22 cellular contexts compared by ENCODE assay signal in the genomic region with DNA sequence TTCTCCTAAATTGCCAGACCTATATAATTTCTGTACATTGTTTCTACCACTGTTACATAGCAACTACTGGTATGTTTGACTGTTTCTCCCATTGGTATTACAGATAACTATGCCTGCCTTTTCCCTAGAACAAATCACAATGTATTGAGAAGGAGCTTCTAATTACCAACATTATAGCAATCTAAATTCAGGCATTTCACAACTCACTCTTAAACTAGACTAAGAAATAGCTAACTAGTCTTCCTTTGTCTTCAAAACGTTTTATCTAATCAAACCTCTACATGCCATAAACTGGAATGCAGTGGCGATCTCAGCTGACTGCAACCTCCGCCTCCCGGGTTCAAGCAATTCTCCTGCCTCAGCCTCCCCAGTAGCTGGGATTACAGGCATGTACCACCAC. TPM values are rescaled to one million over a fixed set of nuclear protein-coding genes. Genes with fewer than 3 reads are reported as not detected.
DNase-seq lines count a peak whose midpoint lies in the region; ATAC-seq, FAIRE-seq and TF ChIP-seq lines count a peak whose summit lies in the region.
"Had no signal": no experiment of that assay in that cellular context is flagged by ENCODE, and none has a peak within 500 bp of the region (broad histone marks: within the 10 kb centered on the region; RNA-seq: fewer than 3 reads in every experiment).

No MANE protein-coding gene starts in this region.

- peaks cover 82% of the 10 kb centered on the region for H3K4me1 Mint-ChIP-seq in CD4-positive, alpha-beta T cell (ENCODE audit: low read depth)
- peaks cover 22% of the 10 kb centered on the region for H3K4me1 Mint-ChIP-seq in nephron progenitor cell

- H3K4me2 ChIP-seq in KMS-11: 0 out of 2 replicates have a peak overlapping the region, but pooled peaks have one; percentile 73
- no peak overlapping the region for H3K4me2 ChIP-seq in K562 (ENCODE audit: insufficient read depth, low read length)

- intact Hi-C loops in CD4-positive, alpha-beta T cell (cut with DNase I, micrococcal nuclease): no loop called here
- intact Hi-C loops in K562 (cut with micrococcal nuclease): no loop called here

- no peaks in the 10 kb centered on the region for H3K9me3 Mint-ChIP-seq in CD4-positive, alpha-beta T cell
- peaks cover 23% of the 10 kb centered on the region for H3K9me3 Mint-ChIP-seq in nephron progenitor cell
- H3K9me3 Mint-ChIP-seq: CD14-positive monocyte had no signal

- H3K27me3 ChIP-seq in CD4-positive, alpha-beta T cell (ENCODE audit: control insufficient read depth, insufficient read depth, low read length): no peaks in the 10 kb centered on the region
- H3K27me3 ChIP-seq in KMS-11 (ENCODE audit: insufficient read depth, low read depth) (no peaks in the 10 kb centered on the region), K562 (ENCODE audit: control insufficient read depth in 2 of 2, insufficient read depth in 2 of 2, low read length in 2 of 2) (no peaks in the 10 kb centered on the region)
- H3K27me3 ChIP-seq: vagina had no signal

- H3K4me3 ChIP-seq in KMS-11 (IDR thresholded peaks at IDR 0.05; ENCODE audit: insufficient read depth, low read depth, low read length) (no peak overlapping the region), K562 (no peak overlapping the region)
- H3K4me3 ChIP-seq: vagina had no signal

- no peak for DNase-seq in CD4-positive, alpha-beta T cell
- DNase-seq in K562 (ENCODE audit: extremely low read depth in 1 of 4, low spot score in 3 of 4) (no peak), nephron progenitor cell (no peak), substantia nigra (lab: John Stamatoyannopoulos, UW) (no peak), inferior parietal cortex (ENCODE audit: extremely low spot score) (no peak), NCI-H524 treated with DMSO at 0.1 percent for 48 hours (lab: John Stamatoyannopoulos, UW) (no peak)
- DNase-seq: activated CD4-positive, alpha-beta T cell treated with anti-CD3 and anti-CD28 coated beads, Interleukin-2, amount 50 U/mL, for 48 hours; activated gamma-delta T cell treated with Interleukin-2 at 50 U/mL for 16 hours; amniotic stem cell; cortex of kidney; EL; HCEC 1CT; NCI-H187 treated with DMSO at 0.1 percent for 48 hours; retina; small intestine; stimulated activated CD4-positive, alpha-beta T cell treated with anti-CD3 and anti-CD28 coated beads, Interleukin-1b, Interleukin-23, amount 100 ng/mL, for 48 hours; WERI-Rb-1 had no signal

- H2AFZ ChIP-seq in KMS-11 (ENCODE audit: low read depth): no peak overlapping the region
- no peak overlapping the region for H2AFZ ChIP-seq in K562 (ENCODE audit: low read depth, low read length)

- ATAC-seq in CD4-positive, alpha-beta T cell (ENCODE audit: poor library complexity): no peak
- ATAC-seq in K562: peak; percentile 11; the same call in 1 of the 3 replicates
- ATAC-seq: SK-N-SH treated with all-trans-retinoic acid at 6 μM for 48 hours had no signal

- H3K36me3 Mint-ChIP-seq in CD4-positive, alpha-beta T cell (ENCODE audit: low read depth): peaks cover 13% of the 10 kb centered on the region
- H3K36me3 Mint-ChIP-seq in nephron progenitor cell (ENCODE audit: low read depth): peaks cover 58% of the 10 kb centered on the region

- BruUV-seq in K562 (replicated peaks; lab: Mats Ljungman, UMichigan): no TSS peak

- H3K27ac ChIP-seq in CD4-positive, alpha-beta T cell (ENCODE audit: low read depth, low read length): no peak overlapping the region
- no peak overlapping the region for H3K27ac ChIP-seq in KMS-11
- H3K27ac ChIP-seq in K562 (ENCODE audit: extremely low read depth, low read depth, low read length): peak overlapping the region; percentile 32; the same call in 1 of the 3 replicates
- H3K27ac ChIP-seq in substantia nigra (ENCODE audit: low read depth, low read length, poor library complexity, severe bottlenecking): no peak overlapping the region
- H3K27ac ChIP-seq: vagina, WERI-Rb-1 had no signal

- in situ Hi-C loops in K562 (cut with MboI): no loop called here

- no peak for TF ChIP-seq CTCF in CD4-positive, alpha-beta T cell (IDR thresholded peaks at IDR 0.05)
- no peak for TF ChIP-seq CTCF in KMS-11 (conservative IDR thresholded peaks at IDR 0.05; ENCODE audit: low read depth, low read length)
- no peak for TF ChIP-seq CTCF in K562 (IDR thresholded peaks at IDR 0.05 in 2 of 3, conservative IDR thresholded peaks at IDR 0.05 in 1 of 3; ENCODE audit: insufficient read depth in 2 of 3, low read depth in 1 of 3, low read length in 3 of 3)
- TF ChIP-seq CTCF in nephron progenitor cell (IDR thresholded peaks at IDR 0.05): no peak

- no peak for TF ChIP-seq EP300 in K562 (IDR thresholded peaks at IDR 0.05; ENCODE audit: low read length)

- peak overlapping the region; percentile 40 for H3K27ac Mint-ChIP-seq in CD4-positive, alpha-beta T cell
- peak overlapping the region; percentile 95 for H3K27ac Mint-ChIP-seq in nephron progenitor cell

- H3K79me2 ChIP-seq in KMS-11 (ENCODE audit: insufficient read depth, low read depth) (peaks cover 72% of the 10 kb centered on the region), K562 (ENCODE audit: control insufficient read depth, insufficient read depth, low read length) (peaks cover 93% of the 10 kb centered on the region)

- no peaks in the 10 kb centered on the region for H3K9me3 ChIP-seq in CD4-positive, alpha-beta T cell (ENCODE audit: control insufficient read depth, low read length)
- H3K9me3 ChIP-seq in K562 (replicated peaks; ENCODE audit: control insufficient read depth, insufficient read depth, low read depth, low read length): no peaks in the 10 kb centered on the region
- H3K9me3 ChIP-seq: vagina had no signal

- no peak for FAIRE-seq in K562 (lab: Jason Lieb, UNC)
- FAIRE-seq: bronchial epithelial cell, small intestine had no signal

- POLR2A ChIA-PET in CD4-positive, alpha-beta T cell (lab: Charles Lee): interaction anchor here (1.1 kb wide), 1 partner anchor 18 kb away, joined by 4 read pairs; a partner anchor contains a TSS
- POLR2A ChIA-PET in K562 (lab: Yijun Ruan, JAX): interaction anchor here (0.8 kb wide), 1 partner anchor 11 kb away, joined by 4 read pairs; no protein-coding TSS in a partner anchor

- H3K4me3 Mint-ChIP-seq in CD4-positive, alpha-beta T cell: peak overlapping the region; percentile 10
- H3K4me3 Mint-ChIP-seq in nephron progenitor cell: no peak overlapping the region
- H3K4me3 Mint-ChIP-seq: CD14-positive monocyte had no signal

- H3K27me3 Mint-ChIP-seq in CD4-positive, alpha-beta T cell: no peaks in the 10 kb centered on the region
- no peaks in the 10 kb centered on the region for H3K27me3 Mint-ChIP-seq in nephron progenitor cell (ENCODE audit: low read depth, poor library complexity)

- H3K36me3 ChIP-seq in KMS-11 (ENCODE audit: insufficient read depth) (no peaks in the 10 kb centered on the region), K562 (ENCODE audit: control insufficient read depth, insufficient read depth, low read length) (peaks cover 20% of the 10 kb centered on the region; the same call in 2 of the 3 replicates)
- H3K36me3 ChIP-seq: vagina, WERI-Rb-1 had no signal

- TF ChIP-seq RAD21 in K562 (CRISPR knock-in tag; conservative IDR thresholded peaks at IDR 0.05 in 1 of 2, IDR thresholded peaks at IDR 0.05 in 1 of 2): no peak

- H4K20me1 ChIP-seq in KMS-11 (ENCODE audit: insufficient read depth) (peaks cover 46% of the 10 kb centered on the region), K562 (replicated peaks; ENCODE audit: control insufficient read depth, insufficient read depth, low read length) (no peaks in the 10 kb centered on the region)

- H3K4me1 ChIP-seq in KMS-11 (ENCODE audit: low read depth, poor library complexity, severe bottlenecking): peaks cover 78% of the 10 kb centered on the region
- peaks cover 4% of the 10 kb centered on the region in 2 experiments; a peak in 4 of 5 replicates for H3K4me1 ChIP-seq in K562 (replicated peaks in 1 of 2; ENCODE audit: control insufficient read depth in 2 of 2, insufficient read depth in 2 of 2, low read length in 2 of 2)

- H3K9ac ChIP-seq in KMS-11: no peak overlapping the region
- 0 out of 4 replicates have a peak overlapping the region, but pooled peaks of 1 of the 2 experiments have one; percentile 12 for H3K9ac ChIP-seq in K562 (ENCODE audit: insufficient read depth in 1 of 2, low read depth in 2 of 2, low read length in 2 of 2)

- 35% methylated on average over 4 of the region's 4 CpGs for WGBS in K562 (ENCODE audit: insufficient coverage, low coverage, missing lambda C conversion rate)

- no peak for TF ChIP-seq POLR2A in K562 (conservative IDR thresholded peaks at IDR 0.05)

- H3K9me1 ChIP-seq in K562 (ENCODE audit: control insufficient read depth, insufficient read depth, low read length): no peaks in the 10 kb centered on the region

- CTCF ChIA-PET in CD4-positive, alpha-beta T cell (lab: Charles Lee): no interaction called here
- CTCF ChIA-PET in K562 (lab: Yijun Ruan, JAX; ENCODE audit: low intra/inter-chr PET ratio): no interaction called here

TF ChIP-seq in K562, 482 proteins besides CTCF, POLR2A, EP300 and RAD21 (continues in another document):
- TF ChIP-seq FOXK2 (conservative IDR thresholded peaks at IDR 0.05 in 1 of 2, IDR thresholded peaks at IDR 0.05 in 1 of 2; ENCODE audit: low read depth in 2 of 2) (no peak), FOSL1 (tag; conservative IDR thresholded peaks at IDR 0.05) (no peak), ZNF232 (CRISPR knock-in tag; IDR thresholded peaks at IDR 0.05) (no peak), ZNF146 (CRISPR knock-in tag; IDR thresholded peaks at IDR 0.05; ENCODE audit: unreplicated experiment) (no peak), C11orf30 (IDR thresholded peaks at IDR 0.05; ENCODE audit: low read depth) (no peak), CHD2 (IDR thresholded peaks at IDR 0.05; ENCODE audit: low read depth, low read length) (no peak)

RNA-seq across cellular contexts. Expression of a gene that starts 18.2 kb away (rescaled TPM):
- 10 to 100 TPM; 67.3 to 68.0 TPM for total RNA-seq in CD4-positive, alpha-beta T cell
- 33.4 and 118 TPM in 2 replicates for total RNA-seq in K562 (2011; cell fraction: chromatin; rRNA removed; ENCODE audit: low replicate concordance)
- 15.3 and 21.4 TPM in 2 replicates for total RNA-seq in K562 (2011; cell fraction: nucleolus; rRNA removed)
- 51.2 and 76.0 TPM in 2 replicates for total RNA-seq in K562 (2011; cell fraction: nucleoplasm; rRNA removed)
- total RNA-seq in K562 (2014; rRNA removed): 17.3 and 18.8 TPM in 2 replicates
- 35.0 and 39.7 TPM in 2 replicates for total RNA-seq in K562 (2014; rRNA removed; fragmentation: Illumina TruSeq; extraction: Trizol)
- total RNA-seq in K562 (2015; rRNA removed; fragmentation: Illumina TruSeq; extraction: Trizol): 37.9 and 42.2 TPM in 2 replicates
- 30.2 and 31.7 TPM in 2 replicates for total RNA-seq in K562 (2021)
- 21.6 and 26.4 TPM in 2 replicates for polyA plus RNA-seq in K562 (2011; rRNA removed)
- 5.0 and 8.4 TPM in 2 replicates for polyA plus RNA-seq in K562 (2011; cell fraction: cytosol; rRNA removed)
- 47.1 and 53.8 TPM in 2 replicates for polyA plus RNA-seq in K562 (2011; cell fraction: nucleus; rRNA removed)
- polyA plus RNA-seq in K562 (2012): 15.4 and 18.7 TPM in 2 replicates
- polyA plus RNA-seq in K562 (2014; fragmentation: Illumina TruSeq; extraction: Trizol): 29.4 and 42.4 TPM in 2 replicates
- polyA plus RNA-seq in K562 (2014; fragmentation: Nextera tagmentation; extraction: Ambion mirVana): 10 to 100 TPM; 10.0 to 10.1 TPM
- 24.1 and 24.9 TPM in 2 replicates for polyA plus RNA-seq in K562 (2014; rRNA removed)
- polyA minus RNA-seq in K562 (2011; rRNA and poly(A)+ RNA removed): 24.0 and 29.6 TPM in 2 replicates
- polyA minus RNA-seq in K562 (2011; cell fraction: cytosol; rRNA and poly(A)+ RNA removed): 8.9 and 9.5 TPM in 2 replicates
- polyA minus RNA-seq in K562 (2011; cell fraction: nucleus; rRNA and poly(A)+ RNA removed): 34.6 and 62.4 TPM in 2 replicates
